35 cellular contexts compared by ENCODE assay signal in the genomic region with DNA sequence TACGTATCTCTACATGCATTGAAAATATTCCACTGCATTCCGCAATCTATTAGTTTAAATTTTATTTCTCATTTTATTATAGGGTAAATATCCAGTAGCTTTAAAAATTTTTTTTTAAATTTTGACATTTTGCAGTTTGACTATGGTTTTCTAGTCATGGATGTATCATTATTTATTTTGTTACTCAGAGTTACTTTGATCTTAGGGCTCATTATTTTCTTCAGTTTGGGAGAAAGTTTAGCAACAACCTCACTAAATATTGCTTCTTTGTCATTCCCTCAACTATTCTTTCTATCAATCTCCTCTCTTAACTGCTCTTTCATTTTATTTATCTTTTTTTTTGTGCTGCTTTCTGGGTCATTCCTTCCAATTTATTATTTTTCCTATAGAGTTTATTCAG.
"Had no signal": no experiment of that assay in that cellular context is flagged by ENCODE, and none has a peak within 500 bp of the region (broad histone marks: within the 10 kb centered on the region; RNA-seq: fewer than 3 reads in every experiment).

No MANE protein-coding gene starts in this region.

- H3K4me2 ChIP-seq: KMS-11 had no signal

- H3K4me3 ChIP-seq: MG63 had no signal

- DNase-seq: Karpas-422, Kasumi-1, KBM-7, KG1, MG63, MM.1S, MV-4-11, NCI-H1048, NCI-H1092, NCI-H1092 treated with DMSO at 0.1 percent for 48 hours, NCI-H1105, NCI-H1105 treated with DMSO at 0.1 percent for 48 hours, NCI-H1417, NCI-H1417 treated with DMSO at 0.1 percent for 48 hours, NCI-H1436, NCI-H1436 treated with DMSO at 0.1 percent for 48 hours, NCI-H146, NCI-H1694, NCI-H1694 treated with DMSO at 0.1 percent for 48 hours, NCI-H187, NCI-H187 treated with DMSO at 0.1 percent for 48 hours, NCI-H1930, NCI-H2029, NCI-H2029 treated with DMSO at 0.1 percent for 48 hours, NCI-H2081, NCI-H2081 treated with DMSO at 0.1 percent for 48 hours, NCI-H2107, NCI-H2171, NCI-H2171 treated with DMSO at 0.1 percent for 48 hours, NCI-H2227 treated with DMSO at 0.1 percent for 48 hours, NCI-H226, NCI-H345, NCI-H446, NCI-H446 treated with DMSO at 0.1 percent for 48 hours had no signal

- H3K27ac ChIP-seq: KMS-11 had no signal

- H3K36me3 ChIP-seq: MG63 had no signal

- H3K27me3 ChIP-seq: MG63 had no signal

- H3K9me3 ChIP-seq: MG63 had no signal

- H3K9ac ChIP-seq: KMS-11 had no signal
